30 cellular contexts compared by ENCODE assay signal in the genomic region with DNA sequence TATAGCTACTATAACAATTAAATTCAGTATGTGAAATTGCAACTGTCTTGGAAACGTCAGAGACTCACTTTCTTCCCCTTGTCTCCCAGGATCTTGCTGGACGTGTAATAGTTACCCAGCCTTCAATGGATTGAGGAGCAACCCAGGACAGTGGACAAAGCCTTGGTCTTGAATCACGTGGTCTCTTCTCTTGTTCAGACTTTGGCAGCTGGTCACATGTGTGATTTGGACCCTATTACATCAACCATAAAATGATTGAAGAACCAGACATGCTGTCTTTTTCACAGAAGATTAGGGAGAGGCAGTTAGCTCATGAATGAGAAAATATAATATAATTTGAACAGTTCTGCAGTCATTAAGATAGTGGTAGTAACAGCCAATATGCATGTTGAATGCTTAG.
DNase-seq lines count a peak whose midpoint lies in the region; ATAC-seq, FAIRE-seq and TF ChIP-seq lines count a peak whose summit lies in the region.
"Had no signal": no experiment of that assay in that cellular context is flagged by ENCODE, and none has a peak within 500 bp of the region (broad histone marks: within the 10 kb centered on the region; RNA-seq: fewer than 3 reads in every experiment).

No MANE protein-coding gene starts in this region.

- H3K4me1 ChIP-seq in HepG2 (ENCODE audit: insufficient read depth, low read length): no peaks in the 10 kb centered on the region
- H3K4me1 ChIP-seq in right lobe of liver: no peaks in the 10 kb centered on the region
- no peaks in the 10 kb centered on the region for H3K4me1 ChIP-seq in K562 (replicated peaks in 1 of 2; ENCODE audit: control insufficient read depth in 2 of 2, insufficient read depth in 2 of 2, low read length in 2 of 2)
- H3K4me1 ChIP-seq in mucosa of descending colon (ENCODE audit: low read depth): no peaks in the 10 kb centered on the region
- H3K4me1 ChIP-seq: A549; BE2C; BLaER1; BLaER1 treated with 17β-estradiol and CSF1 and Interleukin-3, amounts not matched to agents 10 nM and 100 nM; Caco-2 had no signal

- 0% methylated on average over 3 of the region's 3 CpGs for WGBS in HepG2 (ENCODE audit: low lambda C conversion rate)
- 35% methylated on average over 3 of the region's 3 CpGs for WGBS in right lobe of liver (ENCODE audit: insufficient coverage, low coverage, low lambda C conversion rate, missing lambda C conversion rate)
- 0% methylated on average over 3 of the region's 3 CpGs for WGBS in K562 (ENCODE audit: insufficient coverage, low coverage, missing lambda C conversion rate)

- H2AFZ ChIP-seq in HepG2 (ENCODE audit: low read length) (no peak overlapping the region), K562 (ENCODE audit: low read depth, low read length) (no peak overlapping the region)

- TF ChIP-seq POLR2A in HepG2 (IDR thresholded peaks at IDR 0.05; ENCODE audit: insufficient read depth in 1 of 2, low read depth in 2 of 2, low read length in 2 of 2): no peak
- no peak for TF ChIP-seq POLR2A in right lobe of liver (IDR thresholded peaks at IDR 0.05)
- TF ChIP-seq POLR2A in K562 (conservative IDR thresholded peaks at IDR 0.05): no peak

- H3K36me3 ChIP-seq in HepG2 (replicated peaks in 1 of 2; ENCODE audit: control insufficient read depth in 1 of 2, insufficient read depth in 2 of 2, low read length in 2 of 2) (no peaks in the 10 kb centered on the region), right lobe of liver (no peaks in the 10 kb centered on the region), K562 (ENCODE audit: control insufficient read depth, insufficient read depth, low read length) (no peaks in the 10 kb centered on the region), mucosa of descending colon (ENCODE audit: low read depth) (no peaks in the 10 kb centered on the region)
- H3K36me3 ChIP-seq: BE2C; BLaER1; BLaER1 treated with 17β-estradiol and CSF1 and Interleukin-3, amounts not matched to agents 10 nM and 100 nM had no signal

- TF ChIP-seq RAD21 in HepG2 (CRISPR knock-in tag; IDR thresholded peaks at IDR 0.05): no peak
- TF ChIP-seq RAD21 in K562 (CRISPR knock-in tag; conservative IDR thresholded peaks at IDR 0.05 in 1 of 2, IDR thresholded peaks at IDR 0.05 in 1 of 2): no peak

- in situ Hi-C loops in HepG2 (cut with HindIII; ENCODE audit: extremely low pct_ligation_motif_present, low pct_unique_long_range_greater_than_20kb): no loop called here
- in situ Hi-C loops in K562 (cut with MboI): no loop called here

- intact Hi-C loops in HepG2 (cut with micrococcal nuclease; ENCODE audit: unreplicated experiment) (no loop called here), right lobe of liver (cut with DNase I) (no loop called here), K562 (cut with micrococcal nuclease) (no loop called here), mucosa of descending colon (cut with DNase I, micrococcal nuclease) (no loop called here)

- H3K79me2 ChIP-seq in HepG2 (ENCODE audit: insufficient read depth, low read length): no peaks in the 10 kb centered on the region
- no peaks in the 10 kb centered on the region for H3K79me2 ChIP-seq in K562 (ENCODE audit: control insufficient read depth, insufficient read depth, low read length)

- H4K20me1 ChIP-seq in HepG2 (ENCODE audit: insufficient read depth, low read length) (no peaks in the 10 kb centered on the region), K562 (replicated peaks; ENCODE audit: control insufficient read depth, insufficient read depth, low read length) (no peaks in the 10 kb centered on the region)
- H4K20me1 ChIP-seq: BLaER1; BLaER1 treated with 17β-estradiol and CSF1 and Interleukin-3, amounts not matched to agents 10 nM and 100 nM had no signal

- no peak for FAIRE-seq in HepG2 (lab: Jason Lieb, UNC)
- FAIRE-seq in K562 (lab: Jason Lieb, UNC): no peak
- FAIRE-seq: A204.1, A549, D721Med had no signal

- H3K27ac ChIP-seq in HepG2 (ENCODE audit: extremely low read length, insufficient read depth, low read length): no peak overlapping the region
- H3K27ac ChIP-seq in right lobe of liver: no peak overlapping the region
- no peak overlapping the region for H3K27ac ChIP-seq in K562 (ENCODE audit: extremely low read depth, low read depth, low read length)
- H3K27ac ChIP-seq: 22Rv1; A549; BLaER1; BLaER1 treated with 17β-estradiol and CSF1 and Interleukin-3, amounts not matched to agents 10 nM and 100 nM; C4-2B had no signal

- BruUV-seq in HepG2 (replicated peaks; lab: Mats Ljungman, UMichigan) (no TSS peak), K562 (replicated peaks; lab: Mats Ljungman, UMichigan) (no TSS peak)

- H3K4me3 ChIP-seq in HepG2 (replicated peaks in 1 of 3; ENCODE audit: insufficient read depth in 1 of 3, low read depth in 2 of 3, low read length in 3 of 3) (no peak overlapping the region), right lobe of liver (no peak overlapping the region), K562 (no peak overlapping the region), mucosa of descending colon (no peak overlapping the region)
- H3K4me3 ChIP-seq: A549; BLaER1; BLaER1 treated with 17β-estradiol and CSF1 and Interleukin-3, amounts not matched to agents 10 nM and 100 nM had no signal

- no peak overlapping the region for H3K9ac ChIP-seq in HepG2 (ENCODE audit: insufficient read depth, low read depth, low read length)
- no peak overlapping the region for H3K9ac ChIP-seq in K562 (ENCODE audit: insufficient read depth in 1 of 2, low read depth in 2 of 2, low read length in 2 of 2)
- H3K9ac ChIP-seq: BLaER1; BLaER1 treated with 17β-estradiol and CSF1 and Interleukin-3, amounts not matched to agents 10 nM and 100 nM had no signal

- DNase-seq in HepG2 (ENCODE audit: low spot score) (no peak), right lobe of liver (no peak), K562 (ENCODE audit: extremely low read depth in 1 of 4, low spot score in 3 of 4) (no peak), mucosa of descending colon (no peak)
- DNase-seq: 8988T; ACHN; AML-193; BE2C; Caco-2; Calu3; CD4-positive, alpha-beta memory T cell; CD4-positive, alpha-beta T cell; CD4-positive, CD25-positive, alpha-beta regulatory T cell; CD8-positive, alpha-beta memory T cell; CD8-positive, alpha-beta T cell; COR-L47; DMS 273 treated with DMSO at 0.1 percent for 48 hours; DMS153; DMS53; DMS79; DMS79 treated with DMSO at 0.1 percent for 48 hours; DND-41; EL had no signal

- no peak overlapping the region for H3K4me2 ChIP-seq in HepG2 (ENCODE audit: low read depth, low read length)
- no peak overlapping the region for H3K4me2 ChIP-seq in K562 (ENCODE audit: insufficient read depth, low read length)
- H3K4me2 ChIP-seq: A549; BLaER1; BLaER1 treated with 17β-estradiol and CSF1 and Interleukin-3, amounts not matched to agents 10 nM and 100 nM had no signal

- POLR2A ChIA-PET in HepG2 (lab: Yijun Ruan, JAX): no interaction called here
- POLR2A ChIA-PET in K562 (lab: Yijun Ruan, JAX): no interaction called here

- peaks cover 6% of the 10 kb centered on the region; the same call in 1 of the 2 replicates for H3K9me3 ChIP-seq in HepG2 (ENCODE audit: low read length)
- no peaks in the 10 kb centered on the region for H3K9me3 ChIP-seq in right lobe of liver
- H3K9me3 ChIP-seq in K562 (replicated peaks; ENCODE audit: control insufficient read depth, insufficient read depth, low read depth, low read length): no peaks in the 10 kb centered on the region
- H3K9me3 ChIP-seq in mucosa of descending colon: no peaks in the 10 kb centered on the region
- H3K9me3 ChIP-seq: A549; BE2C; BLaER1; BLaER1 treated with 17β-estradiol and CSF1 and Interleukin-3, amounts not matched to agents 10 nM and 100 nM; Caco-2 had no signal

- TF ChIP-seq EP300 in HepG2 (IDR thresholded peaks at IDR 0.05; ENCODE audit: low read depth in 2 of 2, low read length in 2 of 2): no peak
- no peak for TF ChIP-seq EP300 in HepG2 (CRISPR knock-in tag; IDR thresholded peaks at IDR 0.05; ENCODE audit: borderline replicate concordance)
- no peak for TF ChIP-seq EP300 in K562 (IDR thresholded peaks at IDR 0.05; ENCODE audit: low read length)

- H3K27me3 ChIP-seq in HepG2 (ENCODE audit: control insufficient read depth in 1 of 2, insufficient read depth in 2 of 2, low read length in 2 of 2): no peaks in the 10 kb centered on the region
- no peaks in the 10 kb centered on the region for H3K27me3 ChIP-seq in right lobe of liver
- H3K27me3 ChIP-seq in K562 (ENCODE audit: control insufficient read depth in 2 of 2, insufficient read depth in 2 of 2, low read length in 2 of 2): no peaks in the 10 kb centered on the region
- H3K27me3 ChIP-seq: BE2C; BLaER1; BLaER1 treated with 17β-estradiol and CSF1 and Interleukin-3, amounts not matched to agents 10 nM and 100 nM had no signal

- TF ChIP-seq CTCF in HepG2 (CRISPR knock-in tag; IDR thresholded peaks at IDR 0.05) (no peak), right lobe of liver (IDR thresholded peaks at IDR 0.05) (no peak), K562 (IDR thresholded peaks at IDR 0.05 in 2 of 3, conservative IDR thresholded peaks at IDR 0.05 in 1 of 3; ENCODE audit: insufficient read depth in 2 of 3, low read depth in 1 of 3, low read length in 3 of 3) (no peak), mucosa of descending colon (IDR thresholded peaks at IDR 0.05) (no peak)

- CTCF ChIA-PET in HepG2 (lab: Yijun Ruan, JAX; ENCODE audit: low intra/inter-chr PET ratio, low total read pairs): no interaction called here
- CTCF ChIA-PET in K562 (lab: Yijun Ruan, JAX; ENCODE audit: low intra/inter-chr PET ratio): no interaction called here

- ATAC-seq in HepG2: no peak
- no peak for ATAC-seq in right lobe of liver
- ATAC-seq in K562: no peak
- no peak for ATAC-seq in mucosa of descending colon
- ATAC-seq: A549; CD8-positive, alpha-beta T cell had no signal

- H3K9me1 ChIP-seq in K562 (ENCODE audit: control insufficient read depth, insufficient read depth, low read length): no peaks in the 10 kb centered on the region

TF ChIP-seq in HepG2, 621 proteins besides CTCF, POLR2A, EP300 and RAD21 (continues in another document):
- TF ChIP-seq ZNF451 (CRISPR knock-in tag; IDR thresholded peaks at IDR 0.05): no peak

TF ChIP-seq in K562, 482 proteins besides CTCF, POLR2A, EP300 and RAD21:
- TF ChIP-seq TFE3 (CRISPR knock-in tag; IDR thresholded peaks at IDR 0.05): peak; percentile 55
- TF ChIP-seq HDGF (IDR thresholded peaks at IDR 0.05): no peak

Comparison
In these comparisons a context has a peak if more than half of its experiments do, and no peak if none do; other contexts are left out.
1. Of the 241 proteins assayed by ChIP-seq in both HepG2 and K562: peak only in HepG2: MNT; only in K562: TFE3; in both: none; in neither: 239.